In genomic region chr5:179280095-179280490, GRCh38 we compare ENCODE assay signal across 17 cellular contexts.
DNase-seq lines count a peak whose midpoint lies in the region; ATAC-seq and TF ChIP-seq lines count a peak whose summit lies in the region.
"Had no signal": no experiment of that assay in that cellular context is flagged by ENCODE, and none has a peak within 500 bp of the region (broad histone marks: within the 10 kb centered on the region; RNA-seq: fewer than 3 reads in every experiment).

No MANE protein-coding gene starts in this region.

- no peak overlapping the region for H2BK12ac ChIP-seq in mesenchymal stem cell (ENCODE audit: low read length in 2 of 2)

- no peak overlapping the region for H3K9ac ChIP-seq in mesenchymal stem cell (ENCODE audit: low read length)
- H3K9ac ChIP-seq: BLaER1 had no signal

- H3K4ac ChIP-seq in mesenchymal stem cell (ENCODE audit: low read depth in 1 of 2, low read length in 2 of 2): no peak overlapping the region

- no peaks in the 10 kb centered on the region for H3K27me3 Mint-ChIP-seq in stimulated activated naive CD8-positive, alpha-beta T cell treated with anti-CD3 and anti-CD28 coated beads, Interleukin-15, amount 100 ng/mL, for 72 hours

- H3K9me3 ChIP-seq in mesenchymal stem cell (ENCODE audit: control insufficient read depth, low read length) (no peaks in the 10 kb centered on the region), tibial artery (no peaks in the 10 kb centered on the region)
- H3K9me3 ChIP-seq: BLaER1 had no signal

- peaks cover 28% of the 10 kb centered on the region for H3K4me1 ChIP-seq in mesenchymal stem cell (ENCODE audit: control insufficient read depth, insufficient read depth, low read depth, low read length)
- H3K4me1 ChIP-seq in tibial artery: peaks cover 9 to 50% (median 32%) of the 10 kb centered on the region in 4 donors

- peak overlapping the region in 1 of 2 experiments; percentile 21 for H3K18ac ChIP-seq in mesenchymal stem cell (ENCODE audit: low read depth in 1 of 2, low read length in 2 of 2)

- H3K4me2 ChIP-seq in mesenchymal stem cell (ENCODE audit: low read length, poor library complexity, severe bottlenecking): no peak overlapping the region
- H3K4me2 ChIP-seq: BLaER1 had no signal

- no peak overlapping the region for H2BK5ac ChIP-seq in mesenchymal stem cell (ENCODE audit: low read depth, low read length, poor library complexity, severe bottlenecking)

- ATAC-seq in stimulated activated naive CD8-positive, alpha-beta T cell treated with anti-CD3 and anti-CD28 coated beads, Interleukin-15, amount 100 ng/mL, for 72 hours: peak; percentile 18
- ATAC-seq in stimulated activated naive CD8-positive, alpha-beta T cell treated with anti-CD3 and anti-CD28 coated beads, Interleukin-15, Interleukin-2, amounts not matched to agents 100 U/mL and 50 U/mL, for 24 hours: no peak
- no peak for ATAC-seq in HG02884 (IDR thresholded peaks at IDR 0.05; ENCODE audit: unreplicated experiment)

- no peaks in the 10 kb centered on the region for H3K79me1 ChIP-seq in mesenchymal stem cell (replicated peaks; ENCODE audit: low read length, poor library complexity, severe bottlenecking)

- no peak for DNase-seq in stimulated activated naive CD8-positive, alpha-beta T cell treated with anti-CD3 and anti-CD28 coated beads, Interleukin-15, amount 100 ng/mL, for 72 hours
- no peak for DNase-seq in stimulated activated naive CD8-positive, alpha-beta T cell treated with anti-CD3 and anti-CD28 coated beads, Interleukin-15, Interleukin-2, amounts not matched to agents 100 U/mL and 50 U/mL, for 24 hours
- no peak for DNase-seq in mesenchymal stem cell
- no peak for DNase-seq in tibial artery
- DNase-seq in NCI-H1105 (lab: John Stamatoyannopoulos, UW): no peak
- DNase-seq in central memory CD4-positive, alpha-beta T cell: no peak
- DNase-seq: DMS79, KG1, MV-4-11, NCI-H1417, NCI-H187, NCI-H2107, NCI-H510A, NCI-H748 treated with DMSO at 0.1 percent for 48 hours, SHP77 treated with DMSO at 0.1 percent for 48 hours had no signal

- no peak overlapping the region for H4K8ac ChIP-seq in mesenchymal stem cell (ENCODE audit: low read length)

- no peak overlapping the region for H3K27ac Mint-ChIP-seq in stimulated activated naive CD8-positive, alpha-beta T cell treated with anti-CD3 and anti-CD28 coated beads, Interleukin-15, amount 100 ng/mL, for 72 hours

- H2BK15ac ChIP-seq in mesenchymal stem cell (ENCODE audit: low read depth, poor library complexity, severe bottlenecking): no peak overlapping the region

- 94% methylated on average over 8 of the region's 8 CpGs for WGBS in mesenchymal stem cell

- no peak overlapping the region for H2BK120ac ChIP-seq in mesenchymal stem cell (ENCODE audit: low read depth, low read length)

- no peak overlapping the region for H2AK5ac ChIP-seq in mesenchymal stem cell (ENCODE audit: low read length, severe bottlenecking)

- no peaks in the 10 kb centered on the region for H3K27me3 ChIP-seq in mesenchymal stem cell (ENCODE audit: control insufficient read depth in 1 of 2, insufficient read depth in 1 of 2, low read length in 2 of 2)
- H3K27me3 ChIP-seq in tibial artery: no peaks in the 10 kb centered on the region
- H3K27me3 ChIP-seq: BLaER1 had no signal

- H3K4me3 Mint-ChIP-seq in stimulated activated naive CD8-positive, alpha-beta T cell treated with anti-CD3 and anti-CD28 coated beads, Interleukin-15, amount 100 ng/mL, for 72 hours: no peak overlapping the region

- no peak overlapping the region for H3K23ac ChIP-seq in mesenchymal stem cell (ENCODE audit: low read length in 2 of 2)

- intact Hi-C loops in tibial artery (cut with DNase I; ENCODE audit: low total_unique reads): no loop called here

- no peak overlapping the region for H3K4me3 ChIP-seq in mesenchymal stem cell (ENCODE audit: insufficient read depth in 1 of 2, low read depth in 1 of 2, low read length in 2 of 2)
- no peak overlapping the region for H3K4me3 ChIP-seq in tibial artery
- H3K4me3 ChIP-seq: BLaER1 had no signal

- H3K36me3 ChIP-seq in mesenchymal stem cell (ENCODE audit: control insufficient read depth in 1 of 2, insufficient read depth in 2 of 2, low read depth in 1 of 2, low read length in 2 of 2) (no peaks in the 10 kb centered on the region), tibial artery (no peaks in the 10 kb centered on the region)
- H3K36me3 ChIP-seq: BLaER1 had no signal

- H3K14ac ChIP-seq in mesenchymal stem cell (ENCODE audit: low read length in 2 of 2): no peak overlapping the region

- H3K27ac ChIP-seq in mesenchymal stem cell (ENCODE audit: low read length, poor library complexity, severe bottlenecking) (no peak overlapping the region), tibial artery (peak overlapping the region; percentile 46 to 48)
- H3K27ac ChIP-seq: BLaER1 had no signal

- H3K9me3 Mint-ChIP-seq in stimulated activated naive CD8-positive, alpha-beta T cell treated with anti-CD3 and anti-CD28 coated beads, Interleukin-15, amount 100 ng/mL, for 72 hours: no peaks in the 10 kb centered on the region

- no peak overlapping the region for H2AFZ ChIP-seq in mesenchymal stem cell (ENCODE audit: low read depth, low read length)

- no peaks in the 10 kb centered on the region for H3K4me1 Mint-ChIP-seq in stimulated activated naive CD8-positive, alpha-beta T cell treated with anti-CD3 and anti-CD28 coated beads, Interleukin-15, amount 100 ng/mL, for 72 hours

- no peak for TF ChIP-seq CTCF in tibial artery (IDR thresholded peaks at IDR 0.05)

- peak overlapping the region; percentile 25 for H4K91ac ChIP-seq in mesenchymal stem cell (ENCODE audit: low read length)
